ENCODE assay signal across 11 cellular contexts in the genomic region with DNA sequence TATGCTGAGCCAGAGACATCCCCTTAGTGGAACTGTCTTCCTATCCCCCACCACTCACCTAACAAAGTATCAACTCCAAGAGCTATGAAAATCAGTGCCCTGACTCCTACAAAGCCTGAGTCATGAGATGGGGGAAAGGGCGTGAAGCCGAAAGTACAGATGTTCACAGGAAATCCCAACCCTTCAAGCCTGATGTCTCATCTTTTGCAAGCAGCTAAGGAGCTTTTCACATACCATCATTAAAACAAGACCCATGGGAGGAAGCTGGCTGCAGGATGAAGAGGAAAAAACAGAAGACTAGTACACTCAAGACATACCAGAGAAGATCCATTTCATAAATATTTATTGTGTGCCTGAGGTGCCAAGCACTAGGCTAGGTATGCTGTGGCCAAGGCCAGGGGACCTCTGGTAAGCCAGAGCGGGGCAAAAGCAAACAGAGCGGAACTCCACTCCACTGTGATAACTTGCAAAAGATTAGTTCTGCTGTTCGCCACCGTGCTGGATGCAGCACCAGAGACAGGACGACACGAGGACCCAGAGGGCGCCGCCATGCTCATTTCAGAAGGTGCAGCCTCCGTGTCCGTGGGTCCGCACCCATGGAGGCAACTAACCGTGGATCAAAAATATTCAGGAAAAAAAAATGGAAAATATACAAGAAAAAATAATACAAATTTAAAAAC. TPM values are rescaled to one million over a fixed set of nuclear protein-coding genes. Genes with fewer than 3 reads are reported as not detected.
DNase-seq lines count a peak whose midpoint lies in the region; ATAC-seq, FAIRE-seq and TF ChIP-seq lines count a peak whose summit lies in the region.
"Had no signal": no experiment of that assay in that cellular context is flagged by ENCODE, and none has a peak within 500 bp of the region (broad histone marks: within the 10 kb centered on the region; RNA-seq: fewer than 3 reads in every experiment).

No MANE protein-coding gene starts in this region.

- no peak for ATAC-seq in GM21381 (IDR thresholded peaks at IDR 0.05; ENCODE audit: unreplicated experiment)

- H3K9ac ChIP-seq in rectal smooth muscle tissue (ENCODE audit: low read length) = no peak overlapping the region

- peaks cover 4 to 9% of the 10 kb centered on the region in 2 donors for H3K4me1 ChIP-seq in esophagus (ENCODE audit: control insufficient read depth in 2 of 2, insufficient read depth in 2 of 2, low read length in 1 of 2)
- peaks cover 29% of the 10 kb centered on the region for H3K4me1 ChIP-seq in rectal smooth muscle tissue (ENCODE audit: control insufficient read depth, insufficient read depth, low read length)

- no peaks in the 10 kb centered on the region for H3K9me3 ChIP-seq in esophagus (ENCODE audit: control insufficient read depth in 2 of 2, insufficient read depth in 1 of 2, low read depth in 1 of 2, low read length in 1 of 2)

- H3K27ac ChIP-seq in esophagus (ENCODE audit: low read depth in 2 of 2, low read length in 1 of 2) = peak overlapping the region; percentile 98 to 100
- peak overlapping the region; percentile 19 for H3K27ac ChIP-seq in rectal smooth muscle tissue (ENCODE audit: low read depth, low read length)

- TF ChIP-seq POLR2A in erythroblast (IDR thresholded peaks at IDR 0.05; ENCODE audit: low read length) = no peak

- peak; percentile 56 for FAIRE-seq in RCC 7860 (lab: Jason Lieb, UNC)
- FAIRE-seq: frontal cortex had no signal

- 69 to 76% methylated on average over 14 of the region's 14 CpGs for WGBS in esophagus, 2 donors

- H3K36me3 ChIP-seq in esophagus (ENCODE audit: control insufficient read depth in 2 of 2, insufficient read depth in 2 of 2, low read length in 1 of 2) (no peaks in the 10 kb centered on the region), rectal smooth muscle tissue (ENCODE audit: control insufficient read depth, insufficient read depth, low read length) (no peaks in the 10 kb centered on the region)

- H3K4me3 ChIP-seq in esophagus (ENCODE audit: low read depth in 1 of 2, low read length in 2 of 2) (no peak overlapping the region), rectal smooth muscle tissue (ENCODE audit: low read length) (no peak overlapping the region)

- H3K27me3 ChIP-seq in esophagus (ENCODE audit: control insufficient read depth in 1 of 2, insufficient read depth in 2 of 2, low read length in 2 of 2) (no peaks in the 10 kb centered on the region), rectal smooth muscle tissue (ENCODE audit: control insufficient read depth, insufficient read depth, low read length) (no peaks in the 10 kb centered on the region)

- DNase-seq in COLO829 (ENCODE audit: low spot score) = peak; percentile 46
- peak; percentile 66 for DNase-seq in RCC 7860 (ENCODE audit: low spot score)
- DNase-seq in NCI-H2196 (lab: John Stamatoyannopoulos, UW; ENCODE audit: unreplicated experiment) = no peak
- no peak for DNase-seq in stimulated activated CD8-positive, alpha-beta memory T cell treated with anti-CD3 and anti-CD28 coated beads, Interleukin-4, amount 100 ng/mL, for 48 hours
- DNase-seq in erythroblast (lab: John Stamatoyannopoulos, UW) = no peak
- DNase-seq: activated CD4-positive, alpha-beta T cell treated with anti-CD3 and anti-CD28 coated beads, Interleukin-2, amount 50 U/mL, for 4 hours; NCI-H2081 had no signal

RNA-seq across cellular contexts. Expression of a gene that starts 4.5 kb away (rescaled TPM):
- 10 to 100 TPM in 1 of 2 donors, 1 to 10 TPM in 1; 9.9 to 14.6 TPM for polyA plus RNA-seq in esophagus

Comparison
In these comparisons a context has a peak if more than half of its experiments do, and no peak if none do; other contexts are left out.
1. DNase-seq: peak in COLO829 (single experiment) and RCC 7860 (single experiment); none in NCI-H2196 (single experiment), stimulated activated CD8-positive, alpha-beta memory T cell treated with anti-CD3 and anti-CD28 coated beads, Interleukin-4, amount 100 ng/mL, for 48 hours (single experiment) and erythroblast (0 of 2).